Comparison of ENCODE assay signal across 1 cellular context in genomic region chr2:203814661-203815540, GRCh38.
TF ChIP-seq lines count a peak whose summit lies in the region.

No MANE protein-coding gene starts in this region.

TF ChIP-seq in HepG2, 621 proteins besides CTCF, POLR2A, EP300 and RAD21 (continued from another document and continues in another):
- TF ChIP-seq ZNF281 (CRISPR knock-in tag; IDR thresholded peaks at IDR 0.05; ENCODE audit: borderline replicate concordance): no peak
- no peak for TF ChIP-seq ZFYVE20 (CRISPR knock-in tag; IDR thresholded peaks at IDR 0.05; ENCODE audit: borderline replicate concordance, low read depth)
- TF ChIP-seq KLF13 (CRISPR knock-in tag; IDR thresholded peaks at IDR 0.05): no peak
- TF ChIP-seq ARHGAP35 (CRISPR knock-in tag; IDR thresholded peaks at IDR 0.05; ENCODE audit: borderline replicate concordance): no peak
- TF ChIP-seq PREB (CRISPR knock-in tag; IDR thresholded peaks at IDR 0.05): no peak
- peak; percentile 49 to 79; a peak in 3 of 4 replicates for TF ChIP-seq HMGXB4 (CRISPR knock-in tag; IDR thresholded peaks at IDR 0.05; ENCODE audit: borderline replicate concordance in 1 of 2, low read depth in 1 of 2)
- TF ChIP-seq KDM6A (CRISPR knock-in tag; IDR thresholded peaks at IDR 0.05; ENCODE audit: low read depth): peak; percentile 2; the same call in 1 of the 2 replicates
- TF ChIP-seq, protein P1, sequence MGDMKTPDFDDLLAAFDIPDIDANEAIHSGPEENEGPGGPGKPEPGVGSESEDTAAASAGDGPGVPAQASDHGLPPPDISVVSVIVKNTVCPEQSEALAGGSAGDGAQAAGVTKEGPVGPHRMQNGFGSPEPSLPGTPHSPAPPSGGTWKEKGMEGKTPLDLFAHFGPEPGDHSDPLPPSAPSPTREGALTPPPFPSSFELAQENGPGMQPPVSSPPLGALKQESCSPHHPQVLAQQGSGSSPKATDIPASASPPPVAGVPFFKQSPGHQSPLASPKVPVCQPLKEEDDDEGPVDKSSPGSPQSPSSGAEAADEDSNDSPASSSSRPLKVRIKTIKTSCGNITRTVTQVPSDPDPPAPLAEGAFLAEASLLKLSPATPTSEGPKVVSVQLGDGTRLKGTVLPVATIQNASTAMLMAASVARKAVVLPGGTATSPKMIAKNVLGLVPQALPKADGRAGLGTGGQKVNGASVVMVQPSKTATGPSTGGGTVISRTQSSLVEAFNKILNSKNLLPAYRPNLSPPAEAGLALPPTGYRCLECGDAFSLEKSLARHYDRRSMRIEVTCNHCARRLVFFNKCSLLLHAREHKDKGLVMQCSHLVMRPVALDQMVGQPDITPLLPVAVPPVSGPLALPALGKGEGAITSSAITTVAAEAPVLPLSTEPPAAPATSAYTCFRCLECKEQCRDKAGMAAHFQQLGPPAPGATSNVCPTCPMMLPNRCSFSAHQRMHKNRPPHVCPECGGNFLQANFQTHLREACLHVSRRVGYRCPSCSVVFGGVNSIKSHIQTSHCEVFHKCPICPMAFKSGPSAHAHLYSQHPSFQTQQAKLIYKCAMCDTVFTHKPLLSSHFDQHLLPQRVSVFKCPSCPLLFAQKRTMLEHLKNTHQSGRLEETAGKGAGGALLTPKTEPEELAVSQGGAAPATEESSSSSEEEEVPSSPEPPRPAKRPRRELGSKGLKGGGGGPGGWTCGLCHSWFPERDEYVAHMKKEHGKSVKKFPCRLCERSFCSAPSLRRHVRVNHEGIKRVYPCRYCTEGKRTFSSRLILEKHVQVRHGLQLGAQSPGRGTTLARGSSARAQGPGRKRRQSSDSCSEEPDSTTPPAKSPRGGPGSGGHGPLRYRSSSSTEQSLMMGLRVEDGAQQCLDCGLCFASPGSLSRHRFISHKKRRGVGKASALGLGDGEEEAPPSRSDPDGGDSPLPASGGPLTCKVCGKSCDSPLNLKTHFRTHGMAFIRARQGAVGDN (CRISPR knock-in tag; IDR thresholded peaks at IDR 0.05): no peak
- no peak for TF ChIP-seq ZNF431 (CRISPR knock-in tag; IDR thresholded peaks at IDR 0.05; ENCODE audit: borderline replicate concordance, low read depth)
- peak; percentile 77; the same call in 1 of the 2 replicates for TF ChIP-seq ZNF460 (CRISPR knock-in tag; IDR thresholded peaks at IDR 0.05; ENCODE audit: borderline replicate concordance)
- TF ChIP-seq FOXA3 (CRISPR knock-in tag; IDR thresholded peaks at IDR 0.05): peak; percentile 74
- no peak; the same call in 1 of the 2 replicates for TF ChIP-seq THRA (CRISPR knock-in tag; IDR thresholded peaks at IDR 0.05; ENCODE audit: borderline replicate concordance)
- no peak for TF ChIP-seq ZNF547 (CRISPR knock-in tag; IDR thresholded peaks at IDR 0.05)
- TF ChIP-seq ATF6 (CRISPR knock-in tag; conservative IDR thresholded peaks at IDR 0.05): no peak
- no peak for TF ChIP-seq TP53 (CRISPR knock-in tag; conservative IDR thresholded peaks at IDR 0.05)
- peak; percentile 62 for TF ChIP-seq ZNF501 (CRISPR knock-in tag; IDR thresholded peaks at IDR 0.05)
- TF ChIP-seq FOXJ3 (CRISPR knock-in tag; IDR thresholded peaks at IDR 0.05; ENCODE audit: borderline replicate concordance): 0 out of 2 replicates have a peak, but pooled peaks have one; percentile 51
- TF ChIP-seq TFDP1 (CRISPR knock-in tag; IDR thresholded peaks at IDR 0.05; ENCODE audit: borderline replicate concordance): peak; percentile 33; the same call in 1 of the 2 replicates
- TF ChIP-seq SPEN (CRISPR knock-in tag; IDR thresholded peaks at IDR 0.05; ENCODE audit: low read depth): 0 out of 2 replicates have a peak, but pooled peaks have one; percentile 30
- no peak for TF ChIP-seq ZNF333 (CRISPR knock-in tag; IDR thresholded peaks at IDR 0.05; ENCODE audit: borderline replicate concordance)
- TF ChIP-seq ATRX (CRISPR knock-in tag; IDR thresholded peaks at IDR 0.05; ENCODE audit: borderline replicate concordance): no peak
- TF ChIP-seq NBN (conservative IDR thresholded peaks at IDR 0.05): no peak
- no peak for TF ChIP-seq HOXA9 (CRISPR knock-in tag; IDR thresholded peaks at IDR 0.05; ENCODE audit: borderline replicate concordance)
- TF ChIP-seq SNAPC2 (CRISPR knock-in tag; IDR thresholded peaks at IDR 0.05): no peak
- TF ChIP-seq TOE1 (CRISPR knock-in tag; IDR thresholded peaks at IDR 0.05): no peak
- TF ChIP-seq ONECUT2 (CRISPR knock-in tag; IDR thresholded peaks at IDR 0.05): no peak
- no peak for TF ChIP-seq SOX6 (IDR thresholded peaks at IDR 0.05)
- peak; percentile 54 for TF ChIP-seq SOX6 (CRISPR knock-in tag; IDR thresholded peaks at IDR 0.05)
- no peak for TF ChIP-seq NKX3-1 (CRISPR knock-in tag; IDR thresholded peaks at IDR 0.05)
- no peak for TF ChIP-seq MAFK (conservative IDR thresholded peaks at IDR 0.05 in 1 of 2, IDR thresholded peaks at IDR 0.05 in 1 of 2; ENCODE audit: low read length in 2 of 2)
- no peak for TF ChIP-seq XBP1 (CRISPR knock-in tag; IDR thresholded peaks at IDR 0.05)
- no peak for TF ChIP-seq NFKB2 (CRISPR knock-in tag; IDR thresholded peaks at IDR 0.05; ENCODE audit: borderline replicate concordance)
- TF ChIP-seq ZBTB42 (CRISPR knock-in tag; IDR thresholded peaks at IDR 0.05): no peak
- TF ChIP-seq ETV5 (CRISPR knock-in tag; IDR thresholded peaks at IDR 0.05; ENCODE audit: borderline replicate concordance): no peak; the same call in 1 of the 2 replicates
- no peak for TF ChIP-seq RFXAP (CRISPR knock-in tag; IDR thresholded peaks at IDR 0.05; ENCODE audit: borderline replicate concordance)
- TF ChIP-seq DRAP1 (CRISPR knock-in tag; IDR thresholded peaks at IDR 0.05): peak; percentile 44; the same call in 1 of the 2 replicates
- TF ChIP-seq MAFG (CRISPR knock-in tag; IDR thresholded peaks at IDR 0.05): no peak
- TF ChIP-seq ZNF780A (CRISPR knock-in tag; IDR thresholded peaks at IDR 0.05): no peak
- TF ChIP-seq ELF3 (CRISPR knock-in tag; IDR thresholded peaks at IDR 0.05): peak; percentile 76
- TF ChIP-seq, protein P2, sequence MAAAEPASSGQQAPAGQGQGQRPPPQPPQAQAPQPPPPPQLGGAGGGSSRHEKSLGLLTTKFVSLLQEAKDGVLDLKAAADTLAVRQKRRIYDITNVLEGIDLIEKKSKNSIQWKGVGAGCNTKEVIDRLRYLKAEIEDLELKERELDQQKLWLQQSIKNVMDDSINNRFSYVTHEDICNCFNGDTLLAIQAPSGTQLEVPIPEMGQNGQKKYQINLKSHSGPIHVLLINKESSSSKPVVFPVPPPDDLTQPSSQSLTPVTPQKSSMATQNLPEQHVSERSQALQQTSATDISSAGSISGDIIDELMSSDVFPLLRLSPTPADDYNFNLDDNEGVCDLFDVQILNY (CRISPR knock-in tag; conservative IDR thresholded peaks at IDR 0.05): no peak
- TF ChIP-seq ZNF530 (CRISPR knock-in tag; IDR thresholded peaks at IDR 0.05; ENCODE audit: low read depth): no peak
- TF ChIP-seq MIER3 (CRISPR knock-in tag; IDR thresholded peaks at IDR 0.05; ENCODE audit: borderline replicate concordance): no peak
- TF ChIP-seq ZNF331 (CRISPR knock-in tag; IDR thresholded peaks at IDR 0.05): peak; percentile 23; the same call in 1 of the 2 replicates
- peak; percentile 26; the same call in 1 of the 2 replicates for TF ChIP-seq SIX1 (CRISPR knock-in tag; IDR thresholded peaks at IDR 0.05; ENCODE audit: borderline replicate concordance)
- TF ChIP-seq THAP11 (CRISPR knock-in tag; IDR thresholded peaks at IDR 0.05): peak; percentile 60
- TF ChIP-seq, protein P3, sequence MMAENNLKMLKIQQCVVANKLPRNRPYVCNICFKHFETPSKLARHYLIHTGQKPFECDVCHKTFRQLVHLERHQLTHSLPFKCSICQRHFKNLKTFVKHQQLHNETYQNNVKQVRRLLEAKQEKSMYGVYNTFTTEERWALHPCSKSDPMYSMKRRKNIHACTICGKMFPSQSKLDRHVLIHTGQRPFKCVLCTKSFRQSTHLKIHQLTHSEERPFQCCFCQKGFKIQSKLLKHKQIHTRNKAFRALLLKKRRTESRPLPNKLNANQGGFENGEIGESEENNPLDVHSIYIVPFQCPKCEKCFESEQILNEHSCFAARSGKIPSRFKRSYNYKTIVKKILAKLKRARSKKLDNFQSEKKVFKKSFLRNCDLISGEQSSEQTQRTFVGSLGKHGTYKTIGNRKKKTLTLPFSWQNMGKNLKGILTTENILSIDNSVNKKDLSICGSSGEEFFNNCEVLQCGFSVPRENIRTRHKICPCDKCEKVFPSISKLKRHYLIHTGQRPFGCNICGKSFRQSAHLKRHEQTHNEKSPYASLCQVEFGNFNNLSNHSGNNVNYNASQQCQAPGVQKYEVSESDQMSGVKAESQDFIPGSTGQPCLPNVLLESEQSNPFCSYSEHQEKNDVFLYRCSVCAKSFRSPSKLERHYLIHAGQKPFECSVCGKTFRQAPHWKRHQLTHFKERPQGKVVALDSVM (CRISPR knock-in tag; IDR thresholded peaks at IDR 0.05): peak; percentile 98
- peak; percentile 2; the same call in 1 of the 2 replicates for TF ChIP-seq CREM (IDR thresholded peaks at IDR 0.05)
- no peak for TF ChIP-seq CREM (CRISPR knock-in tag; IDR thresholded peaks at IDR 0.05)
- TF ChIP-seq U2AF1 (optimal IDR thresholded peaks at IDR 0.05; ENCODE audit: low read depth, low read length): no peak
